23 cellular contexts compared by ENCODE assay signal in genomic region chr2:70607121-70607551, GRCh38. TPM values are rescaled to one million over a fixed set of nuclear protein-coding genes. Genes with fewer than 3 reads are reported as not detected.
DNase-seq lines count a peak whose midpoint lies in the region; TF ChIP-seq lines count a peak whose summit lies in the region.
"Had no signal": no experiment of that assay in that cellular context is flagged by ENCODE, and none has a peak within 500 bp of the region (broad histone marks: within the 10 kb centered on the region; RNA-seq: fewer than 3 reads in every experiment).

No MANE protein-coding gene starts in this region.

- H3K4me3 ChIP-seq in AG10803 (ENCODE audit: low read length) = no peak overlapping the region
- no peak overlapping the region for H3K4me3 ChIP-seq in mammary epithelial cell (replicated peaks in 1 of 3; ENCODE audit: insufficient read depth in 1 of 3, low read depth in 2 of 3, low read length in 3 of 3)
- no peak overlapping the region for H3K4me3 ChIP-seq in Peyer's patch
- H3K4me3 ChIP-seq: ascending aorta, heart right ventricle, right atrium auricular region, stomach, uterus had no signal

- 0% methylated on average over 8 of the region's 8 CpGs for WGBS in mammary epithelial cell (ENCODE audit: low coverage, missing lambda C conversion rate)

- H3K27ac ChIP-seq in mammary epithelial cell (ENCODE audit: insufficient read depth, low read depth, low read length) (peak overlapping the region; percentile 80), Peyer's patch (no peak overlapping the region)
- H3K27ac ChIP-seq: ascending aorta, heart right ventricle, right atrium auricular region, stomach, uterus had no signal

- no peak for TF ChIP-seq POLR2A in Peyer's patch (IDR thresholded peaks at IDR 0.05)

- POLR2A ChIA-PET in activated CD4-positive, alpha-beta memory T cell treated with anti-CD3 and anti-CD28 coated beads, Interleukin-2, amount 10 ng/mL, durations not matched to agents 7 days and 5 days (lab: Charles Lee) = no interaction called here

- no peak overlapping the region for H3K27ac Mint-ChIP-seq in activated CD4-positive, alpha-beta memory T cell treated with anti-CD3 and anti-CD28 coated beads, Interleukin-2, amount 10 ng/mL, durations not matched to agents 7 days and 5 days
- H3K27ac Mint-ChIP-seq: CD8-positive, alpha-beta memory T cell; nephron progenitor cell had no signal

- DNase-seq in AG10803 (ENCODE audit: low read depth) = peak; percentile 43
- peak; percentile 9 for DNase-seq in LHCN-M2 (ENCODE audit: low read depth)
- peak; percentile 98 for DNase-seq in mammary epithelial cell
- DNase-seq in left kidney (ENCODE audit: low read depth, low spot score) = peak; percentile 60
- DNase-seq in Peyer's patch = no peak
- DNase-seq in NCI-H2171 treated with DMSO at 0.1 percent for 48 hours (lab: John Stamatoyannopoulos, UW) = no peak
- no peak for DNase-seq in activated CD4-positive, alpha-beta memory T cell treated with anti-CD3 and anti-CD28 coated beads, Interleukin-2, amount 10 ng/mL, durations not matched to agents 7 days and 5 days
- no peak for DNase-seq in NAMALWA (ENCODE audit: low spot score)
- DNase-seq: activated CD4-positive, alpha-beta T cell treated with anti-CD3 and anti-CD28 coated beads for 4 hours; activated naive CD4-positive, alpha-beta T cell treated with Interleukin-2 at 50 U/mL for 16 hours; CD8-positive, alpha-beta memory T cell; dermis blood vessel endothelial cell; HCEC 1CT; heart right ventricle; mesendoderm; MV-4-11; NCI-H2081 treated with DMSO at 0.1 percent for 48 hours; nephron progenitor cell; PC-3; stomach; uterus had no signal

- peaks cover 13% of the 10 kb centered on the region for H3K27me3 Mint-ChIP-seq in activated CD4-positive, alpha-beta memory T cell treated with anti-CD3 and anti-CD28 coated beads, Interleukin-2, amount 10 ng/mL, durations not matched to agents 7 days and 5 days

- peak overlapping the region; percentile 28 for H3K4me2 ChIP-seq in mammary epithelial cell (ENCODE audit: insufficient read depth, low read depth, low read length)

- in situ Hi-C loops in mammary epithelial cell (cut with MboI; ENCODE audit: low sequenced_read_pairs in 2 of 2) = no loop called here

- H3K27me3 ChIP-seq in mammary epithelial cell (ENCODE audit: insufficient read depth, low read length) (no peaks in the 10 kb centered on the region), Peyer's patch (no peaks in the 10 kb centered on the region)
- H3K27me3 ChIP-seq: ascending aorta, right atrium auricular region, uterus had no signal

- H3K4me3 Mint-ChIP-seq in activated CD4-positive, alpha-beta memory T cell treated with anti-CD3 and anti-CD28 coated beads, Interleukin-2, amount 10 ng/mL, durations not matched to agents 7 days and 5 days = no peak overlapping the region
- H3K4me3 Mint-ChIP-seq: CD8-positive, alpha-beta memory T cell; nephron progenitor cell had no signal

- peaks cover 2% of the 10 kb centered on the region for H3K4me1 Mint-ChIP-seq in activated CD4-positive, alpha-beta memory T cell treated with anti-CD3 and anti-CD28 coated beads, Interleukin-2, amount 10 ng/mL, durations not matched to agents 7 days and 5 days
- H3K4me1 Mint-ChIP-seq: CD8-positive, alpha-beta memory T cell had no signal

- H3K9me3 ChIP-seq in mammary epithelial cell (replicated peaks; ENCODE audit: insufficient read depth, low read length) (no peaks in the 10 kb centered on the region), Peyer's patch (no peaks in the 10 kb centered on the region)
- H3K9me3 ChIP-seq: ascending aorta, heart right ventricle, right atrium auricular region, stomach, uterus had no signal

- TF ChIP-seq CTCF in AG10803 (conservative IDR thresholded peaks at IDR 0.05; ENCODE audit: low read length) (no peak), mammary epithelial cell (conservative IDR thresholded peaks at IDR 0.05 in 1 of 2, IDR thresholded peaks at IDR 0.05 in 1 of 2; ENCODE audit: extremely low read depth in 1 of 2, insufficient read depth in 1 of 2, low read depth in 1 of 2, low read length in 2 of 2) (no peak), Peyer's patch (IDR thresholded peaks at IDR 0.05) (no peak)

- no peaks in the 10 kb centered on the region for H3K36me3 Mint-ChIP-seq in activated CD4-positive, alpha-beta memory T cell treated with anti-CD3 and anti-CD28 coated beads, Interleukin-2, amount 10 ng/mL, durations not matched to agents 7 days and 5 days (ENCODE audit: low read depth)
- H3K36me3 Mint-ChIP-seq: CD8-positive, alpha-beta memory T cell had no signal

- no peaks in the 10 kb centered on the region for H3K79me2 ChIP-seq in mammary epithelial cell (ENCODE audit: insufficient read depth, low read length)

- H4K20me1 ChIP-seq in mammary epithelial cell (ENCODE audit: insufficient read depth, low read length) = no peaks in the 10 kb centered on the region

- no TSS peak for BruUV-seq in mammary epithelial cell (replicated peaks; lab: Mats Ljungman, UMichigan)

- CTCF ChIA-PET in mammary epithelial cell (lab: Charles Lee; ENCODE audit: low non-redundant PET) = no interaction called here
- CTCF ChIA-PET in activated CD4-positive, alpha-beta memory T cell treated with anti-CD3 and anti-CD28 coated beads, Interleukin-2, amount 10 ng/mL, durations not matched to agents 7 days and 5 days (lab: Charles Lee) = no interaction called here

- no peaks in the 10 kb centered on the region for H3K9me3 Mint-ChIP-seq in activated CD4-positive, alpha-beta memory T cell treated with anti-CD3 and anti-CD28 coated beads, Interleukin-2, amount 10 ng/mL, durations not matched to agents 7 days and 5 days
- H3K9me3 Mint-ChIP-seq: CD8-positive, alpha-beta memory T cell; nephron progenitor cell had no signal

- peak overlapping the region; percentile 28 for H2AFZ ChIP-seq in mammary epithelial cell (ENCODE audit: low read depth, low read length)

- H3K36me3 ChIP-seq in mammary epithelial cell (ENCODE audit: insufficient read depth, low read length) = no peaks in the 10 kb centered on the region
- H3K36me3 ChIP-seq in Peyer's patch = no peaks in the 10 kb centered on the region
- H3K36me3 ChIP-seq: ascending aorta, heart right ventricle, right atrium auricular region, stomach, uterus had no signal

- dilution Hi-C loops in mammary epithelial cell (cut with HindIII; ENCODE audit: low sequenced_read_pairs) = no loop called here

- H3K4me1 ChIP-seq in mammary epithelial cell (ENCODE audit: insufficient read depth, low read length) (peaks cover 30% of the 10 kb centered on the region), Peyer's patch (peaks cover 0 to 5% (median 0%) of the 10 kb centered on the region in 4 donors)
- H3K4me1 ChIP-seq: ascending aorta, heart right ventricle, right atrium auricular region, stomach, uterus had no signal

- intact Hi-C loops in mammary epithelial cell (cut with micrococcal nuclease) = no loop called here

- H3K9ac ChIP-seq in mammary epithelial cell (ENCODE audit: insufficient read depth, low read length) = peak overlapping the region; percentile 58

RNA-seq across cellular contexts. Expression of gene TGFA, which starts 53.5 kb away (rescaled TPM):
- total RNA-seq in LHCN-M2 (2014; rRNA removed) (not detected in 2 replicates), mammary epithelial cell (100 to 1,000 TPM in 1 of 2 donors, 10 to 100 TPM in 1; 59.2 to 126 TPM), Peyer's patch (10 to 100 TPM in 3 of 4 donors, 1 to 10 TPM in 1; 2.5 to 51.6 (median 37.9) TPM)
- polyA plus RNA-seq in LHCN-M2 (2012) = not detected
- 82.0 TPM for polyA plus RNA-seq in mammary epithelial cell
- 88.0 TPM for polyA minus RNA-seq in mammary epithelial cell
- total RNA-seq in activated CD4-positive, alpha-beta memory T cell treated with anti-CD3 and anti-CD28 coated beads, Interleukin-2, amount 10 ng/mL, durations not matched to agents 7 days and 5 days = not detected

Comparison
In these comparisons a context has a peak if more than half of its experiments do, and no peak if none do; other contexts are left out.
1. DNase-seq: peak in AG10803 (single experiment), LHCN-M2 (single experiment), mammary epithelial cell (single experiment) and left kidney (single experiment); none in Peyer's patch (0 of 3), NCI-H2171 treated with DMSO at 0.1 percent for 48 hours (single experiment), activated CD4-positive, alpha-beta memory T cell treated with anti-CD3 and anti-CD28 coated beads, Interleukin-2, amount 10 ng/mL, durations not matched to agents 7 days and 5 days (single experiment) and NAMALWA (single experiment).